ENCODE assay signal across 25 cellular contexts in the genomic region with DNA sequence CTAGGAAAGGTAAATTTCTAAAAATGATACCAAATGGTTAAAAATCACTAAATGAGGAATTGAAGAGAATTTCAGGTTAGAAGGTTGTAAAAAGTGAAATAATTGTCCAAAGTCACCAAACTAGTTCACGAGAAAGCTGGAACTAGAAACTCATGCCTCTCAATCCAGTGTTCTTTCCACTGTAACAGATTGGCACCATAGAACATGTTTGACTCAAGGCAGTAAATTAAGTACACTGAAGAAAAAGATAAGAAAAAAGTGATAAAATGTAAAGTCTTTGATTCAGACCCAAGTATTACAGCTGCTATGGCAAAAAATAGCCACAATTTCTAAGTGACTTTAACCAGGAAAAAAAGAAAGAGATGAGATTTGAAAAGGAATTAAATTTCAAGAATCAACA.
"Had no signal": no experiment of that assay in that cellular context is flagged by ENCODE, and none has a peak within 500 bp of the region (broad histone marks: within the 10 kb centered on the region; RNA-seq: fewer than 3 reads in every experiment).

No MANE protein-coding gene starts in this region.

- H3K27ac ChIP-seq: colonic mucosa, epithelial cell of prostate, esophagus squamous epithelium, gastrocnemius medialis, heart right ventricle, left lung, lower lobe of right lung had no signal

- H3K27ac Mint-ChIP-seq: dendritic cell treated with granulocyte-macrophage colony-stimulating factor and Interleukin-4, amounts not matched to agents 40 ng/mL and 50 ng/mL, for 4 days; effector memory CD8-positive, alpha-beta T cell; endodermal cell; mesothelial cell of epicardium had no signal

- ATAC-seq: effector memory CD8-positive, alpha-beta T cell; esophagus mucosa; gastrocnemius medialis; heart right ventricle; left cardiac atrium; left lung; left ventricle myocardium superior; lower lobe of right lung; mucosa of descending colon had no signal

- H3K4me3 Mint-ChIP-seq: dendritic cell treated with granulocyte-macrophage colony-stimulating factor and Interleukin-4, amounts not matched to agents 40 ng/mL and 50 ng/mL, for 4 days; effector memory CD8-positive, alpha-beta T cell; endodermal cell; mesothelial cell of epicardium had no signal

- H3K9me3 Mint-ChIP-seq: dendritic cell treated with granulocyte-macrophage colony-stimulating factor and Interleukin-4, amounts not matched to agents 40 ng/mL and 50 ng/mL, for 4 days; effector memory CD8-positive, alpha-beta T cell; endodermal cell; naive B cell had no signal

- H3K27me3 Mint-ChIP-seq: dendritic cell treated with granulocyte-macrophage colony-stimulating factor and Interleukin-4, amounts not matched to agents 40 ng/mL and 50 ng/mL, for 4 days; effector memory CD8-positive, alpha-beta T cell; naive B cell had no signal

- H3K4me3 ChIP-seq: colonic mucosa, esophagus squamous epithelium, gastrocnemius medialis, heart right ventricle, left lung, lower lobe of right lung, mucosa of descending colon had no signal

- H3K27me3 ChIP-seq: colonic mucosa, esophagus squamous epithelium, gastrocnemius medialis, heart right ventricle, left lung had no signal

- H3K4me1 Mint-ChIP-seq: mesothelial cell of epicardium had no signal

- H3K4me1 ChIP-seq: colonic mucosa, esophagus squamous epithelium, left lung, lower lobe of right lung had no signal

- H3K36me3 ChIP-seq: colonic mucosa, esophagus squamous epithelium, gastrocnemius medialis, heart right ventricle, left lung, lower lobe of right lung had no signal

- DNase-seq: colonic mucosa; cortex of kidney; effector CD8-positive, alpha-beta T cell; effector memory CD8-positive, alpha-beta T cell; endodermal cell; erythroblast; esophagus squamous epithelium; foreskin fibroblast; foreskin melanocyte; gastrocnemius medialis; glutamatergic neuron; head of caudate nucleus; heart right ventricle; hippocampal formation; left cardiac atrium; left lung; left ventricle myocardium superior; lower lobe of right lung; mesenchymal stem cell; mucosa of descending colon; naive B cell had no signal

- H3K9me3 ChIP-seq: colonic mucosa, esophagus squamous epithelium, gastrocnemius medialis, left lung, lower lobe of right lung, mucosa of descending colon had no signal

- H3K36me3 Mint-ChIP-seq: mesothelial cell of epicardium, naive B cell had no signal
